Comparison of ENCODE assay signal across 2 cellular contexts in the genomic region with DNA sequence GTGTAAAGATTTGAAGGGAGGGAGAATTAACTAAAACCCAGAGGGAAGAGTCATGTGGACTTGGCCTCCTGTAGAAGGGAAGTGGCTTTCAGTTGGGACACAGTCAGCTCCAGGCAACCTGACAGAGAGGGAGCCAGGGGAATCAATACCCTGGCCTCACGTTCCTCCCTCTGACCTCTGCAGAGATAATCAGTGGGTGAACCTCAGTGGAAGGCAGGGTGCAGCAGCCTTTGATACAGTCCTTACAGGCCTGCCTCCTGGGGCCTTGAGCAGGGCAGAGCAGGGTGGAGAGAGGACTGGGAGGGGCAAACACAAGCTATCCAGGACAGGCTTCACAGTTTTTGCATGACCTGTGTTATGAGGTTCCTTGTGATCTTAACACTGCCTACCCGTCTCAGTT.
TF ChIP-seq lines count a peak whose summit lies in the region.

No MANE protein-coding gene starts in this region.

TF ChIP-seq in GM23338, 12 proteins besides CTCF, POLR2A, EP300 and RAD21 (continued from another document):
- TF ChIP-seq, protein P1, sequence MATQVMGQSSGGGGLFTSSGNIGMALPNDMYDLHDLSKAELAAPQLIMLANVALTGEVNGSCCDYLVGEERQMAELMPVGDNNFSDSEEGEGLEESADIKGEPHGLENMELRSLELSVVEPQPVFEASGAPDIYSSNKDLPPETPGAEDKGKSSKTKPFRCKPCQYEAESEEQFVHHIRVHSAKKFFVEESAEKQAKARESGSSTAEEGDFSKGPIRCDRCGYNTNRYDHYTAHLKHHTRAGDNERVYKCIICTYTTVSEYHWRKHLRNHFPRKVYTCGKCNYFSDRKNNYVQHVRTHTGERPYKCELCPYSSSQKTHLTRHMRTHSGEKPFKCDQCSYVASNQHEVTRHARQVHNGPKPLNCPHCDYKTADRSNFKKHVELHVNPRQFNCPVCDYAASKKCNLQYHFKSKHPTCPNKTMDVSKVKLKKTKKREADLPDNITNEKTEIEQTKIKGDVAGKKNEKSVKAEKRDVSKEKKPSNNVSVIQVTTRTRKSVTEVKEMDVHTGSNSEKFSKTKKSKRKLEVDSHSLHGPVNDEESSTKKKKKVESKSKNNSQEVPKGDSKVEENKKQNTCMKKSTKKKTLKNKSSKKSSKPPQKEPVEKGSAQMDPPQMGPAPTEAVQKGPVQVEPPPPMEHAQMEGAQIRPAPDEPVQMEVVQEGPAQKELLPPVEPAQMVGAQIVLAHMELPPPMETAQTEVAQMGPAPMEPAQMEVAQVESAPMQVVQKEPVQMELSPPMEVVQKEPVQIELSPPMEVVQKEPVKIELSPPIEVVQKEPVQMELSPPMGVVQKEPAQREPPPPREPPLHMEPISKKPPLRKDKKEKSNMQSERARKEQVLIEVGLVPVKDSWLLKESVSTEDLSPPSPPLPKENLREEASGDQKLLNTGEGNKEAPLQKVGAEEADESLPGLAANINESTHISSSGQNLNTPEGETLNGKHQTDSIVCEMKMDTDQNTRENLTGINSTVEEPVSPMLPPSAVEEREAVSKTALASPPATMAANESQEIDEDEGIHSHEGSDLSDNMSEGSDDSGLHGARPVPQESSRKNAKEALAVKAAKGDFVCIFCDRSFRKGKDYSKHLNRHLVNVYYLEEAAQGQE (IDR thresholded peaks at IDR 0.05; ENCODE audit: unreplicated experiment): no peak
- TF ChIP-seq ZNF114 (CRISPR knock-in tag; IDR thresholded peaks at IDR 0.05): no peak
- no peak for TF ChIP-seq POLR2AphosphoS5 (IDR thresholded peaks at IDR 0.05; ENCODE audit: low read depth)
- TF ChIP-seq CREB1 (CRISPR knock-in tag; IDR thresholded peaks at IDR 0.05; ENCODE audit: low read depth): no peak
- no peak for TF ChIP-seq EZH2 (IDR thresholded peaks at IDR 0.05; ENCODE audit: low read depth, unreplicated experiment)
- TF ChIP-seq, protein P2, sequence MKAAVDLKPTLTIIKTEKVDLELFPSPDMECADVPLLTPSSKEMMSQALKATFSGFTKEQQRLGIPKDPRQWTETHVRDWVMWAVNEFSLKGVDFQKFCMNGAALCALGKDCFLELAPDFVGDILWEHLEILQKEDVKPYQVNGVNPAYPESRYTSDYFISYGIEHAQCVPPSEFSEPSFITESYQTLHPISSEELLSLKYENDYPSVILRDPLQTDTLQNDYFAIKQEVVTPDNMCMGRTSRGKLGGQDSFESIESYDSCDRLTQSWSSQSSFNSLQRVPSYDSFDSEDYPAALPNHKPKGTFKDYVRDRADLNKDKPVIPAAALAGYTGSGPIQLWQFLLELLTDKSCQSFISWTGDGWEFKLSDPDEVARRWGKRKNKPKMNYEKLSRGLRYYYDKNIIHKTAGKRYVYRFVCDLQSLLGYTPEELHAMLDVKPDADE (IDR thresholded peaks at IDR 0.05): no peak
- no peak for TF ChIP-seq NANOG (IDR thresholded peaks at IDR 0.05; ENCODE audit: borderline replicate concordance)
- no peak for TF ChIP-seq JUNB (IDR thresholded peaks at IDR 0.05; ENCODE audit: unreplicated experiment)

TF ChIP-seq in HepG2, 621 proteins besides CTCF, POLR2A, EP300 and RAD21 (continued from another document and continues in another):
- TF ChIP-seq, protein P3, sequence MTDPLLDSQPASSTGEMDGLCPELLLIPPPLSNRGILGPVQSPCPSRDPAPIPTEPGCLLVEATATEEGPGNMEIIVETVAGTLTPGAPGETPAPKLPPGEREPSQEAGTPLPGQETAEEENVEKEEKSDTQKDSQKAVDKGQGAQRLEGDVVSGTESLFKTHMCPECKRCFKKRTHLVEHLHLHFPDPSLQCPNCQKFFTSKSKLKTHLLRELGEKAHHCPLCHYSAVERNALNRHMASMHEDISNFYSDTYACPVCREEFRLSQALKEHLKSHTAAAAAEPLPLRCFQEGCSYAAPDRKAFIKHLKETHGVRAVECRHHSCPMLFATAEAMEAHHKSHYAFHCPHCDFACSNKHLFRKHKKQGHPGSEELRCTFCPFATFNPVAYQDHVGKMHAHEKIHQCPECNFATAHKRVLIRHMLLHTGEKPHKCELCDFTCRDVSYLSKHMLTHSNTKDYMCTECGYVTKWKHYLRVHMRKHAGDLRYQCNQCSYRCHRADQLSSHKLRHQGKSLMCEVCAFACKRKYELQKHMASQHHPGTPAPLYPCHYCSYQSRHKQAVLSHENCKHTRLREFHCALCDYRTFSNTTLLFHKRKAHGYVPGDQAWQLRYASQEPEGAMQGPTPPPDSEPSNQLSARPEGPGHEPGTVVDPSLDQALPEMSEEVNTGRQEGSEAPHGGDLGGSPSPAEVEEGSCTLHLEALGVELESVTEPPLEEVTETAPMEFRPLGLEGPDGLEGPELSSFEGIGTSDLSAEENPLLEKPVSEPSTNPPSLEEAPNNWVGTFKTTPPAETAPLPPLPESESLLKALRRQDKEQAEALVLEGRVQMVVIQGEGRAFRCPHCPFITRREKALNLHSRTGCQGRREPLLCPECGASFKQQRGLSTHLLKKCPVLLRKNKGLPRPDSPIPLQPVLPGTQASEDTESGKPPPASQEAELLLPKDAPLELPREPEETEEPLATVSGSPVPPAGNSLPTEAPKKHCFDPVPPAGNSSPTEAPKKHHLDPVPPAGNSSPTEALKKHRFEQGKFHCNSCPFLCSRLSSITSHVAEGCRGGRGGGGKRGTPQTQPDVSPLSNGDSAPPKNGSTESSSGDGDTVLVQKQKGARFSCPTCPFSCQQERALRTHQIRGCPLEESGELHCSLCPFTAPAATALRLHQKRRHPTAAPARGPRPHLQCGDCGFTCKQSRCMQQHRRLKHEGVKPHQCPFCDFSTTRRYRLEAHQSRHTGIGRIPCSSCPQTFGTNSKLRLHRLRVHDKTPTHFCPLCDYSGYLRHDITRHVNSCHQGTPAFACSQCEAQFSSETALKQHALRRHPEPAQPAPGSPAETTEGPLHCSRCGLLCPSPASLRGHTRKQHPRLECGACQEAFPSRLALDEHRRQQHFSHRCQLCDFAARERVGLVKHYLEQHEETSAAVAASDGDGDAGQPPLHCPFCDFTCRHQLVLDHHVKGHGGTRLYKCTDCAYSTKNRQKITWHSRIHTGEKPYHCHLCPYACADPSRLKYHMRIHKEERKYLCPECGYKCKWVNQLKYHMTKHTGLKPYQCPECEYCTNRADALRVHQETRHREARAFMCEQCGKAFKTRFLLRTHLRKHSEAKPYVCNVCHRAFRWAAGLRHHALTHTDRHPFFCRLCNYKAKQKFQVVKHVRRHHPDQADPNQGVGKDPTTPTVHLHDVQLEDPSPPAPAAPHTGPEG (CRISPR knock-in tag; IDR thresholded peaks at IDR 0.05): no peak
- peak; percentile 83 for TF ChIP-seq HOXA3 (CRISPR knock-in tag; IDR thresholded peaks at IDR 0.05)
- TF ChIP-seq ZNF263 (CRISPR knock-in tag; IDR thresholded peaks at IDR 0.05): peak; percentile 74
- peak; percentile 74 for TF ChIP-seq FOXA3 (CRISPR knock-in tag; IDR thresholded peaks at IDR 0.05)
- peak; percentile 74; the same call in 1 of the 2 replicates for TF ChIP-seq KDM6A (CRISPR knock-in tag; IDR thresholded peaks at IDR 0.05; ENCODE audit: low read depth)
- no peak for TF ChIP-seq ZNF546 (CRISPR knock-in tag; conservative IDR thresholded peaks at IDR 0.05)
- TF ChIP-seq, protein P4, sequence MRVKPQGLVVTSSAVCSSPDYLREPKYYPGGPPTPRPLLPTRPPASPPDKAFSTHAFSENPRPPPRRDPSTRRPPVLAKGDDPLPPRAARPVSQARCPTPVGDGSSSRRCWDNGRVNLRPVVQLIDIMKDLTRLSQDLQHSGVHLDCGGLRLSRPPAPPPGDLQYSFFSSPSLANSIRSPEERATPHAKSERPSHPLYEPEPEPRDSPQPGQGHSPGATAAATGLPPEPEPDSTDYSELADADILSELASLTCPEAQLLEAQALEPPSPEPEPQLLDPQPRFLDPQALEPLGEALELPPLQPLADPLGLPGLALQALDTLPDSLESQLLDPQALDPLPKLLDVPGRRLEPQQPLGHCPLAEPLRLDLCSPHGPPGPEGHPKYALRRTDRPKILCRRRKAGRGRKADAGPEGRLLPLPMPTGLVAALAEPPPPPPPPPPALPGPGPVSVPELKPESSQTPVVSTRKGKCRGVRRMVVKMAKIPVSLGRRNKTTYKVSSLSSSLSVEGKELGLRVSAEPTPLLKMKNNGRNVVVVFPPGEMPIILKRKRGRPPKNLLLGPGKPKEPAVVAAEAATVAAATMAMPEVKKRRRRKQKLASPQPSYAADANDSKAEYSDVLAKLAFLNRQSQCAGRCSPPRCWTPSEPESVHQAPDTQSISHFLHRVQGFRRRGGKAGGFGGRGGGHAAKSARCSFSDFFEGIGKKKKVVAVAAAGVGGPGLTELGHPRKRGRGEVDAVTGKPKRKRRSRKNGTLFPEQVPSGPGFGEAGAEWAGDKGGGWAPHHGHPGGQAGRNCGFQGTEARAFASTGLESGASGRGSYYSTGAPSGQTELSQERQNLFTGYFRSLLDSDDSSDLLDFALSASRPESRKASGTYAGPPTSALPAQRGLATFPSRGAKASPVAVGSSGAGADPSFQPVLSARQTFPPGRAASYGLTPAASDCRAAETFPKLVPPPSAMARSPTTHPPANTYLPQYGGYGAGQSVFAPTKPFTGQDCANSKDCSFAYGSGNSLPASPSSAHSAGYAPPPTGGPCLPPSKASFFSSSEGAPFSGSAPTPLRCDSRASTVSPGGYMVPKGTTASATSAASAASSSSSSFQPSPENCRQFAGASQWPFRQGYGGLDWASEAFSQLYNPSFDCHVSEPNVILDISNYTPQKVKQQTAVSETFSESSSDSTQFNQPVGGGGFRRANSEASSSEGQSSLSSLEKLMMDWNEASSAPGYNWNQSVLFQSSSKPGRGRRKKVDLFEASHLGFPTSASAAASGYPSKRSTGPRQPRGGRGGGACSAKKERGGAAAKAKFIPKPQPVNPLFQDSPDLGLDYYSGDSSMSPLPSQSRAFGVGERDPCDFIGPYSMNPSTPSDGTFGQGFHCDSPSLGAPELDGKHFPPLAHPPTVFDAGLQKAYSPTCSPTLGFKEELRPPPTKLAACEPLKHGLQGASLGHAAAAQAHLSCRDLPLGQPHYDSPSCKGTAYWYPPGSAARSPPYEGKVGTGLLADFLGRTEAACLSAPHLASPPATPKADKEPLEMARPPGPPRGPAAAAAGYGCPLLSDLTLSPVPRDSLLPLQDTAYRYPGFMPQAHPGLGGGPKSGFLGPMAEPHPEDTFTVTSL (CRISPR knock-in tag; IDR thresholded peaks at IDR 0.05; ENCODE audit: borderline replicate concordance): peak; percentile 71; the same call in 1 of the 2 replicates
- TF ChIP-seq, protein P5, sequence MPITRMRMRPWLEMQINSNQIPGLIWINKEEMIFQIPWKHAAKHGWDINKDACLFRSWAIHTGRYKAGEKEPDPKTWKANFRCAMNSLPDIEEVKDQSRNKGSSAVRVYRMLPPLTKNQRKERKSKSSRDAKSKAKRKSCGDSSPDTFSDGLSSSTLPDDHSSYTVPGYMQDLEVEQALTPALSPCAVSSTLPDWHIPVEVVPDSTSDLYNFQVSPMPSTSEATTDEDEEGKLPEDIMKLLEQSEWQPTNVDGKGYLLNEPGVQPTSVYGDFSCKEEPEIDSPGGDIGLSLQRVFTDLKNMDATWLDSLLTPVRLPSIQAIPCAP (CRISPR knock-in tag; IDR thresholded peaks at IDR 0.05; ENCODE audit: low read depth): no peak
- no peak for TF ChIP-seq ZNF510 (CRISPR knock-in tag; IDR thresholded peaks at IDR 0.05; ENCODE audit: low read depth)
- peak; percentile 55; the same call in 1 of the 2 replicates for TF ChIP-seq REPIN1 (CRISPR knock-in tag; IDR thresholded peaks at IDR 0.05; ENCODE audit: borderline replicate concordance, low read depth)
- TF ChIP-seq, protein P6, sequence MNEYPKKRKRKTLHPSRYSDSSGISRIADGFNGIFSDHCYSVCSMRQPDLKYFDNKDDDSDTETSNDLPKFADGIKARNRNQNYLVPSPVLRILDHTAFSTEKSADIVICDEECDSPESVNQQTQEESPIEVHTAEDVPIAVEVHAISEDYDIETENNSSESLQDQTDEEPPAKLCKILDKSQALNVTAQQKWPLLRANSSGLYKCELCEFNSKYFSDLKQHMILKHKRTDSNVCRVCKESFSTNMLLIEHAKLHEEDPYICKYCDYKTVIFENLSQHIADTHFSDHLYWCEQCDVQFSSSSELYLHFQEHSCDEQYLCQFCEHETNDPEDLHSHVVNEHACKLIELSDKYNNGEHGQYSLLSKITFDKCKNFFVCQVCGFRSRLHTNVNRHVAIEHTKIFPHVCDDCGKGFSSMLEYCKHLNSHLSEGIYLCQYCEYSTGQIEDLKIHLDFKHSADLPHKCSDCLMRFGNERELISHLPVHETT (CRISPR knock-in tag; conservative IDR thresholded peaks at IDR 0.05): no peak
- TF ChIP-seq ZNF136 (CRISPR knock-in tag; IDR thresholded peaks at IDR 0.05; ENCODE audit: low read depth): no peak
- TF ChIP-seq, protein P7, sequence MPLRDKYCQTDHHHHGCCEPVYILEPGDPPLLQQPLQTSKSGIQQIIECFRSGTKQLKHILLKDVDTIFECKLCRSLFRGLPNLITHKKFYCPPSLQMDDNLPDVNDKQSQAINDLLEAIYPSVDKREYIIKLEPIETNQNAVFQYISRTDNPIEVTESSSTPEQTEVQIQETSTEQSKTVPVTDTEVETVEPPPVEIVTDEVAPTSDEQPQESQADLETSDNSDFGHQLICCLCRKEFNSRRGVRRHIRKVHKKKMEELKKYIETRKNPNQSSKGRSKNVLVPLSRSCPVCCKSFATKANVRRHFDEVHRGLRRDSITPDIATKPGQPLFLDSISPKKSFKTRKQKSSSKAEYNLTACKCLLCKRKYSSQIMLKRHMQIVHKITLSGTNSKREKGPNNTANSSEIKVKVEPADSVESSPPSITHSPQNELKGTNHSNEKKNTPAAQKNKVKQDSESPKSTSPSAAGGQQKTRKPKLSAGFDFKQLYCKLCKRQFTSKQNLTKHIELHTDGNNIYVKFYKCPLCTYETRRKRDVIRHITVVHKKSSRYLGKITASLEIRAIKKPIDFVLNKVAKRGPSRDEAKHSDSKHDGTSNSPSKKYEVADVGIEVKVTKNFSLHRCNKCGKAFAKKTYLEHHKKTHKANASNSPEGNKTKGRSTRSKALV (CRISPR knock-in tag; IDR thresholded peaks at IDR 0.05): no peak
- TF ChIP-seq SP4 (CRISPR knock-in tag; IDR thresholded peaks at IDR 0.05): no peak
- TF ChIP-seq NCOA2 (CRISPR knock-in tag; IDR thresholded peaks at IDR 0.05): peak; percentile 54
- TF ChIP-seq, protein P8, sequence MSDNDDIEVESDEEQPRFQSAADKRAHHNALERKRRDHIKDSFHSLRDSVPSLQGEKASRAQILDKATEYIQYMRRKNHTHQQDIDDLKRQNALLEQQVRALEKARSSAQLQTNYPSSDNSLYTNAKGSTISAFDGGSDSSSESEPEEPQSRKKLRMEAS (IDR thresholded peaks at IDR 0.05): peak; percentile 57
- TF ChIP-seq KLF16 (CRISPR knock-in tag; IDR thresholded peaks at IDR 0.05): no peak
- TF ChIP-seq SCMH1 (CRISPR knock-in tag; IDR thresholded peaks at IDR 0.05; ENCODE audit: borderline replicate concordance): no peak
- TF ChIP-seq THAP11 (CRISPR knock-in tag; IDR thresholded peaks at IDR 0.05): peak; percentile 42; the same call in 1 of the 2 replicates
- TF ChIP-seq, protein P9, sequence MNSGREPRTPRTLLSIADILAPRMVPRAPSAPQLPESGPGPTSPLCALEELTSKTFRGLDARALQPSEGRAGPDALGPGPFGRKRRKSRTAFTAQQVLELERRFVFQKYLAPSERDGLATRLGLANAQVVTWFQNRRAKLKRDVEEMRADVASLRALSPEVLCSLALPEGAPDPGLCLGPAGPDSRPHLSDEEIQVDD (CRISPR knock-in tag; IDR thresholded peaks at IDR 0.05; ENCODE audit: borderline replicate concordance): no peak
- peak; percentile 57; the same call in 1 of the 2 replicates for TF ChIP-seq TARDBP (CRISPR knock-in tag; IDR thresholded peaks at IDR 0.05)
- TF ChIP-seq ZNF614 (CRISPR knock-in tag; IDR thresholded peaks at IDR 0.05; ENCODE audit: borderline replicate concordance): peak; percentile 52; the same call in 1 of the 2 replicates
- TF ChIP-seq ZNF629 (CRISPR knock-in tag; conservative IDR thresholded peaks at IDR 0.05): no peak; the same call in 1 of the 2 replicates
- peak; percentile 60; the same call in 1 of the 2 replicates for TF ChIP-seq ZNF792 (CRISPR knock-in tag; IDR thresholded peaks at IDR 0.05)
